In genomic region chr3:185059766-185060165, GRCh38 we compare ENCODE assay signal across 15 cellular contexts.
DNase-seq lines count a peak whose midpoint lies in the region; TF ChIP-seq lines count a peak whose summit lies in the region.
"Had no signal": no experiment of that assay in that cellular context is flagged by ENCODE, and none has a peak within 500 bp of the region (broad histone marks: within the 10 kb centered on the region; RNA-seq: fewer than 3 reads in every experiment).

No MANE protein-coding gene starts in this region.

- DNase-seq in CD14-positive monocyte (ENCODE audit: low spot score) (no peak), HL-60 (ENCODE audit: low read depth in 1 of 2, low spot score in 1 of 2) (peak; percentile 38 to 78), SKM-1 treated with dmso at 0.1 percent for 144 hours (lab: John Stamatoyannopoulos, UW; ENCODE audit: unreplicated experiment) (peak; percentile 5), esophagus muscularis mucosa (ENCODE audit: extremely low spot score) (peak; percentile 55), kidney tubule cell (ENCODE audit: low spot score) (no peak), cerebellar nuclear complex (lab: John Stamatoyannopoulos, UW) (no peak), NCI-H146 treated with DMSO at 0.1 percent for 48 hours (lab: John Stamatoyannopoulos, UW; ENCODE audit: unreplicated experiment) (no peak)
- DNase-seq: DMS 273 treated with DMSO at 0.1 percent for 48 hours, HFFc6, MM.1S, NCI-H146, NCI-H2227 treated with DMSO at 0.1 percent for 48 hours, NCI-H69, Peyer's patch, SHP77 treated with DMSO at 0.1 percent for 48 hours had no signal

- intact Hi-C loops in CD14-positive monocyte (cut with micrococcal nuclease) = no loop called here
- intact Hi-C loops in esophagus muscularis mucosa (cut with DNase I) = no loop called here

- H3K27me3 ChIP-seq in HL-60 (ENCODE audit: insufficient read depth, poor library complexity, severe bottlenecking) (no peaks in the 10 kb centered on the region), esophagus muscularis mucosa (no peaks in the 10 kb centered on the region)
- H3K27me3 ChIP-seq: Peyer's patch had no signal

- 47% methylated on average over 2 of the region's 2 CpGs for WGBS in esophagus muscularis mucosa

- H3K9me3 Mint-ChIP-seq in CD14-positive monocyte = peaks cover 24 to 68% (median 36%) of the 10 kb centered on the region in 7 donors

- TF ChIP-seq POLR2A in esophagus muscularis mucosa (IDR thresholded peaks at IDR 0.05; ENCODE audit: low read depth) = no peak

- peak overlapping the region in 1 of 2 donors; percentile 31 for H3K4me3 Mint-ChIP-seq in CD14-positive monocyte
- H3K4me3 Mint-ChIP-seq: HFFc6 had no signal

- TF ChIP-seq CTCF in CD14-positive monocyte (IDR thresholded peaks at IDR 0.05) (no peak), HL-60 (IDR thresholded peaks at IDR 0.05; ENCODE audit: insufficient read depth, low read length) (no peak), esophagus muscularis mucosa (IDR thresholded peaks at IDR 0.05) (no peak)

- peak overlapping the region in 6 of 7 donors; percentile 9 to 68 (median 52) for H3K27ac Mint-ChIP-seq in CD14-positive monocyte
- H3K27ac Mint-ChIP-seq: HFFc6 had no signal

- H3K36me3 ChIP-seq in esophagus muscularis mucosa = peaks cover 0 to 6% (median under 1%) of the 10 kb centered on the region in 4 donors
- H3K36me3 ChIP-seq: Peyer's patch had no signal

- peaks cover 11 to 21% of the 10 kb centered on the region in 2 donors for H3K36me3 Mint-ChIP-seq in CD14-positive monocyte

- peaks cover 0 to 1% (median 0%) of the 10 kb centered on the region in 3 donors for H3K27me3 Mint-ChIP-seq in CD14-positive monocyte (ENCODE audit: low read depth in 3 of 3)

- peaks cover 0 to 16% (median 9%) of the 10 kb centered on the region in 4 donors for H3K9me3 ChIP-seq in esophagus muscularis mucosa

- H3K27ac ChIP-seq in HL-60 (replicated peaks) (peak overlapping the region; percentile 24), esophagus muscularis mucosa (replicated peaks in 1 of 4) (no peak overlapping the region)
- H3K27ac ChIP-seq: Peyer's patch had no signal

- H3K4me1 Mint-ChIP-seq in CD14-positive monocyte = peaks cover 23% of the 10 kb centered on the region

- H3K4me3 ChIP-seq in HL-60 (replicated peaks; ENCODE audit: insufficient read depth, low read length) = no peak overlapping the region
- H3K4me3 ChIP-seq in esophagus muscularis mucosa = no peak overlapping the region
- H3K4me3 ChIP-seq: Peyer's patch had no signal

- TF ChIP-seq EP300 in esophagus muscularis mucosa (IDR thresholded peaks at IDR 0.05) = no peak

- no peaks in the 10 kb centered on the region for H3K4me1 ChIP-seq in esophagus muscularis mucosa
- H3K4me1 ChIP-seq: Peyer's patch had no signal

Comparison
In these comparisons a context has a peak if more than half of its experiments do, and no peak if none do; other contexts are left out.
1. DNase-seq: peak in HL-60 (2 of 2), SKM-1 treated with dmso at 0.1 percent for 144 hours (single experiment) and esophagus muscularis mucosa (single experiment); none in CD14-positive monocyte (single experiment), kidney tubule cell (single experiment), cerebellar nuclear complex (0 of 2) and NCI-H146 treated with DMSO at 0.1 percent for 48 hours (single experiment).